ENCODE assay signal across 12 cellular contexts in the genomic region with DNA sequence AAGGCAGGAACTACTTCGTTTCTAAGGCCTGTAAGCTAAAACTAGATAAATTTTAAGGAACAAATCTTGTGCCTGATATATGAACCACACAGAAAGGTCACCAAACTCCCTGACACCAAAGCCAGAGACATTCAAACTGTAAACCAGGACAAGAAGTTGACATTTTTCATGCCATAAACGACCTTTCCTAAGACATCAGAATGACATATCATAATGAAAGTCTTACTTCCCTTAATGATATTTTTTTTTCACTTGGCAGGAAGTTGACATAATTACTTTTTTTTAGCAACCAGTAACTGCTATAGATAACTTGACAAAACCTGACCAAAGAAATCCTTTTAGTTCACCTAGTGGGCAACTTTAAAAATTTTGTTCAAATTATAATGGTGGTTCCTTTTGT.
A peak's percentile ranks its signal among the peaks of the same experiment; 100 is the strongest.
DNase-seq lines count a peak whose midpoint lies in the region; ATAC-seq and TF ChIP-seq lines count a peak whose summit lies in the region.
"Had no signal": no experiment of that assay in that cellular context is flagged by ENCODE, and none has a peak within 500 bp of the region (broad histone marks: within the 10 kb centered on the region; RNA-seq: fewer than 3 reads in every experiment).

No MANE protein-coding gene starts in this region.

- H3K79me2 ChIP-seq in SU-DHL-6 (ENCODE audit: insufficient read depth, low read length): no peaks in the 10 kb centered on the region

- H3K27me3 ChIP-seq in SU-DHL-6 (ENCODE audit: low read length) (no peaks in the 10 kb centered on the region), uterus (no peaks in the 10 kb centered on the region)
- H3K27me3 ChIP-seq: ovary had no signal

- no peak overlapping the region for H2AFZ ChIP-seq in SU-DHL-6 (ENCODE audit: low read depth, low read length, severe bottlenecking)

- H3K36me3 ChIP-seq in SU-DHL-6 (ENCODE audit: low read length): no peaks in the 10 kb centered on the region
- H3K36me3 ChIP-seq in uterus: no peaks in the 10 kb centered on the region
- H3K36me3 ChIP-seq: ovary had no signal

- H3K9me2 ChIP-seq in SU-DHL-6 (replicated peaks; ENCODE audit: insufficient read depth, low read length): no peaks in the 10 kb centered on the region

- intact Hi-C loops in uterus (cut with DNase I; ENCODE audit: low total_unique reads): no loop called here

- peak overlapping the region; percentile 91 for H3K27ac ChIP-seq in SU-DHL-6 (ENCODE audit: low read depth, low read length)
- H3K27ac ChIP-seq in uterus: no peak overlapping the region
- H3K27ac ChIP-seq: ovary had no signal

- H4K20me1 ChIP-seq in SU-DHL-6 (ENCODE audit: low read depth, low read length): no peaks in the 10 kb centered on the region

- TF ChIP-seq POLR2A in uterus (IDR thresholded peaks at IDR 0.05): no peak

- H3F3A ChIP-seq in SU-DHL-6 (ENCODE audit: insufficient read depth): peaks cover 20% of the 10 kb centered on the region

- H3K4me3 ChIP-seq in SU-DHL-6 (ENCODE audit: insufficient read depth, low read length, poor library complexity, severe bottlenecking) (peak overlapping the region; percentile 32), uterus (no peak overlapping the region)
- H3K4me3 ChIP-seq: ovary had no signal

- H3K9me3 ChIP-seq in SU-DHL-6 (ENCODE audit: insufficient read depth, low read length): no peaks in the 10 kb centered on the region
- no peaks in the 10 kb centered on the region for H3K9me3 ChIP-seq in uterus
- H3K9me3 ChIP-seq: ovary had no signal

- no peak for DNase-seq in uterus
- DNase-seq in NCI-H1694 treated with DMSO at 0.1 percent for 48 hours (lab: John Stamatoyannopoulos, UW): no peak
- no peak for DNase-seq in GM10248 (ENCODE audit: extremely low spot score)
- no peak for DNase-seq in left lobe of liver (ENCODE audit: low spot score)
- DNase-seq: CD4-positive, alpha-beta memory T cell; effector memory CD4-positive, alpha-beta T cell; NCI-H774; ovary had no signal

- POLR2A ChIA-PET in GM10248 (lab: Yijun Ruan, JAX): no interaction called here

- TF ChIP-seq CTCF in SU-DHL-6 (IDR thresholded peaks at IDR 0.05; ENCODE audit: insufficient read depth, low read length, poor library complexity, severe bottlenecking) (no peak), uterus (IDR thresholded peaks at IDR 0.05) (no peak), GM10248 (IDR thresholded peaks at IDR 0.05; ENCODE audit: control extremely low read depth, extremely low read depth, low read depth, missing control alignments) (no peak)

- H3K4me2 ChIP-seq in SU-DHL-6 (ENCODE audit: low read depth, low read length, poor library complexity, severe bottlenecking): peak overlapping the region; percentile 69

- no peaks in the 10 kb centered on the region for H3K4me1 ChIP-seq in uterus

- ATAC-seq in GM18519 (IDR thresholded peaks at IDR 0.05; ENCODE audit: low FRiP score, unreplicated experiment) (peak; percentile 65), GM21786 (IDR thresholded peaks at IDR 0.05; ENCODE audit: unreplicated experiment) (peak; percentile 51), HG03442 (IDR thresholded peaks at IDR 0.05; ENCODE audit: unreplicated experiment) (peak; percentile 69), left lobe of liver (no peak)

- peak overlapping the region; percentile 54; the same call in 1 of the 2 replicates for H3K9ac ChIP-seq in SU-DHL-6 (ENCODE audit: low read length)

- CTCF ChIA-PET in GM10248 (lab: Yijun Ruan, JAX): no interaction called here
